1 cellular context compared by ENCODE assay signal in genomic region chr2:73233932-73234832, GRCh38.
TF ChIP-seq lines count a peak whose summit lies in the region.

CCT7 (plus strand) TSS chr2:73234308; CDS start chr2:73234379, 71 bp downstream.

TF ChIP-seq in K562, 482 proteins besides CTCF, POLR2A, EP300 and RAD21 (continued from another document and continues in another):
- TF ChIP-seq TCFL5 (CRISPR knock-in tag; conservative IDR thresholded peaks at IDR 0.05) (no peak), PHF20 (IDR thresholded peaks at IDR 0.05; ENCODE audit: partially characterized antibody) (peak; percentile 95), ZKSCAN1 (IDR thresholded peaks at IDR 0.05; ENCODE audit: low read depth, low read length) (peak; percentile 49; the same call in 1 of the 2 replicates), CHD2 (IDR thresholded peaks at IDR 0.05; ENCODE audit: low read depth, low read length) (no peak), C11orf30 (IDR thresholded peaks at IDR 0.05; ENCODE audit: low read depth) (peak; percentile 76), FOXA3 (CRISPR knock-in tag; conservative IDR thresholded peaks at IDR 0.05 in 1 of 2, IDR thresholded peaks at IDR 0.05 in 1 of 2) (no peak), PCBP1 (IDR thresholded peaks at IDR 0.05; ENCODE audit: low read depth, low read length, poor library complexity, severe bottlenecking) (peak; percentile 82), POLR2AphosphoS5 (IDR thresholded peaks at IDR 0.05; ENCODE audit: control insufficient read depth, insufficient read depth, low read depth, low read length) (peak; percentile 94), ADNP (tag; IDR thresholded peaks at IDR 0.05) (no peak), ZNF212 (CRISPR knock-in tag; IDR thresholded peaks at IDR 0.05) (no peak), SAP30 (IDR thresholded peaks at IDR 0.05; ENCODE audit: borderline replicate concordance, insufficient read depth, low read depth, low read length, poor library complexity, severe bottlenecking) (no peak), ATF7 (IDR thresholded peaks at IDR 0.05) (peak; percentile 68; the same call in 1 of the 2 replicates), ZNF699 (CRISPR knock-in tag; IDR thresholded peaks at IDR 0.05; ENCODE audit: insufficient replicate concordance) (no peak), TOE1 (IDR thresholded peaks at IDR 0.05; ENCODE audit: borderline replicate concordance) (peak; percentile 48; the same call in 1 of the 2 replicates), TOE1 (CRISPR knock-in tag; IDR thresholded peaks at IDR 0.05; ENCODE audit: borderline replicate concordance, low read depth) (no peak), NR4A1 (CRISPR knock-in tag; IDR thresholded peaks at IDR 0.05) (0 out of 2 replicates have a peak, but pooled peaks have one; percentile 26), NR4A1 (tag; IDR thresholded peaks at IDR 0.05) (no peak), SREBF2 (CRISPR knock-in tag; IDR thresholded peaks at IDR 0.05) (no peak), TAF7 (tag; IDR thresholded peaks at IDR 0.05) (peak; percentile 99), MTA3 (IDR thresholded peaks at IDR 0.05; ENCODE audit: borderline replicate concordance) (peak; percentile 27; the same call in 1 of the 2 replicates), NFXL1 (CRISPR knock-in tag; IDR thresholded peaks at IDR 0.05) (no peak), ZNF76 (CRISPR knock-in tag; IDR thresholded peaks at IDR 0.05; ENCODE audit: borderline replicate concordance) (peak; percentile 10; the same call in 1 of the 2 replicates), ZBTB17 (CRISPR knock-in tag; IDR thresholded peaks at IDR 0.05) (no peak; the same call in 1 of the 2 replicates), SP2 (IDR thresholded peaks at IDR 0.05; ENCODE audit: extremely low read depth, low read depth, low read length, poor library complexity, severe bottlenecking) (peak; percentile 98), BRF1 (IDR thresholded peaks at IDR 0.05; ENCODE audit: borderline replicate concordance, extremely low read depth, insufficient read length) (no peak), RBBP5 (IDR thresholded peaks at IDR 0.05; ENCODE audit: borderline replicate concordance, insufficient read depth, low read length, poor library complexity, severe bottlenecking) (peak; percentile 99), CUX1 (CRISPR knock-in tag; IDR thresholded peaks at IDR 0.05) (no peak), GABPB1 (CRISPR knock-in tag; IDR thresholded peaks at IDR 0.05) (peak; percentile 96), GATAD2A (IDR thresholded peaks at IDR 0.05) (peak; percentile 68; the same call in 1 of the 2 replicates), ZNF77 (CRISPR knock-in tag; IDR thresholded peaks at IDR 0.05) (no peak), POLR3G (IDR thresholded peaks at IDR 0.05; ENCODE audit: extremely low read depth, insufficient read length, insufficient replicate concordance) (no peak), CXXC5 (CRISPR knock-in tag; IDR thresholded peaks at IDR 0.05) (peak; percentile 64), SMAD3 (CRISPR knock-in tag; conservative IDR thresholded peaks at IDR 0.05) (no peak), NR1H2 (CRISPR knock-in tag; IDR thresholded peaks at IDR 0.05) (0 out of 2 replicates have a peak, but pooled peaks have one; percentile 86), PHF8 (IDR thresholded peaks at IDR 0.05; ENCODE audit: borderline replicate concordance, low read length) (peak; percentile 95), U2AF1 (optimal IDR thresholded peaks at IDR 0.05; ENCODE audit: low read depth, low read length) (peak; percentile 46), THAP12 (CRISPR knock-in tag; IDR thresholded peaks at IDR 0.05) (peak; percentile 98), ZNF395 (CRISPR knock-in tag; IDR thresholded peaks at IDR 0.05) (no peak), KLF16 (IDR thresholded peaks at IDR 0.05) (no peak), ZBTB7A (IDR thresholded peaks at IDR 0.05; ENCODE audit: borderline replicate concordance, control insufficient read depth, low read depth, low read length) (peak; percentile 66; the same call in 1 of the 2 replicates), SETDB1 (IDR thresholded peaks at IDR 0.05; ENCODE audit: low read length) (no peak), RBM22 (IDR thresholded peaks at IDR 0.05; ENCODE audit: low read depth, low read length, poor library complexity, severe bottlenecking) (peak; percentile 92), MEF2D (tag; conservative IDR thresholded peaks at IDR 0.05; ENCODE audit: low read depth) (0 out of 2 replicates have a peak, but pooled peaks have one; percentile 13)
- TF ChIP-seq, protein P1, sequence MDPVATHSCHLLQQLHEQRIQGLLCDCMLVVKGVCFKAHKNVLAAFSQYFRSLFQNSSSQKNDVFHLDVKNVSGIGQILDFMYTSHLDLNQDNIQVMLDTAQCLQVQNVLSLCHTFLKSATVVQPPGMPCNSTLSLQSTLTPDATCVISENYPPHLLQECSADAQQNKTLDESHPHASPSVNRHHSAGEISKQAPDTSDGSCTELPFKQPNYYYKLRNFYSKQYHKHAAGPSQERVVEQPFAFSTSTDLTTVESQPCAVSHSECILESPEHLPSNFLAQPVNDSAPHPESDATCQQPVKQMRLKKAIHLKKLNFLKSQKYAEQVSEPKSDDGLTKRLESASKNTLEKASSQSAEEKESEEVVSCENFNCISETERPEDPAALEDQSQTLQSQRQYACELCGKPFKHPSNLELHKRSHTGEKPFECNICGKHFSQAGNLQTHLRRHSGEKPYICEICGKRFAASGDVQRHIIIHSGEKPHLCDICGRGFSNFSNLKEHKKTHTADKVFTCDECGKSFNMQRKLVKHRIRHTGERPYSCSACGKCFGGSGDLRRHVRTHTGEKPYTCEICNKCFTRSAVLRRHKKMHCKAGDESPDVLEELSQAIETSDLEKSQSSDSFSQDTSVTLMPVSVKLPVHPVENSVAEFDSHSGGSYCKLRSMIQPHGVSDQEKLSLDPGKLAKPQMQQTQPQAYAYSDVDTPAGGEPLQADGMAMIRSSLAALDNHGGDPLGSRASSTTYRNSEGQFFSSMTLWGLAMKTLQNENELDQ (CRISPR knock-in tag; IDR thresholded peaks at IDR 0.05; ENCODE audit: borderline replicate concordance), result no peak
- TF ChIP-seq, protein P2, sequence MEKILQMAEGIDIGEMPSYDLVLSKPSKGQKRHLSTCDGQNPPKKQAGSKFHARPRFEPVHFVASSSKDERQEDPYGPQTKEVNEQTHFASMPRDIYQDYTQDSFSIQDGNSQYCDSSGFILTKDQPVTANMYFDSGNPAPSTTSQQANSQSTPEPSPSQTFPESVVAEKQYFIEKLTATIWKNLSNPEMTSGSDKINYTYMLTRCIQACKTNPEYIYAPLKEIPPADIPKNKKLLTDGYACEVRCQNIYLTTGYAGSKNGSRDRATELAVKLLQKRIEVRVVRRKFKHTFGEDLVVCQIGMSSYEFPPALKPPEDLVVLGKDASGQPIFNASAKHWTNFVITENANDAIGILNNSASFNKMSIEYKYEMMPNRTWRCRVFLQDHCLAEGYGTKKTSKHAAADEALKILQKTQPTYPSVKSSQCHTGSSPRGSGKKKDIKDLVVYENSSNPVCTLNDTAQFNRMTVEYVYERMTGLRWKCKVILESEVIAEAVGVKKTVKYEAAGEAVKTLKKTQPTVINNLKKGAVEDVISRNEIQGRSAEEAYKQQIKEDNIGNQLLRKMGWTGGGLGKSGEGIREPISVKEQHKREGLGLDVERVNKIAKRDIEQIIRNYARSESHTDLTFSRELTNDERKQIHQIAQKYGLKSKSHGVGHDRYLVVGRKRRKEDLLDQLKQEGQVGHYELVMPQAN (IDR thresholded peaks at IDR 0.05; ENCODE audit: borderline replicate concordance), result no peak
- TF ChIP-seq, protein P3, sequence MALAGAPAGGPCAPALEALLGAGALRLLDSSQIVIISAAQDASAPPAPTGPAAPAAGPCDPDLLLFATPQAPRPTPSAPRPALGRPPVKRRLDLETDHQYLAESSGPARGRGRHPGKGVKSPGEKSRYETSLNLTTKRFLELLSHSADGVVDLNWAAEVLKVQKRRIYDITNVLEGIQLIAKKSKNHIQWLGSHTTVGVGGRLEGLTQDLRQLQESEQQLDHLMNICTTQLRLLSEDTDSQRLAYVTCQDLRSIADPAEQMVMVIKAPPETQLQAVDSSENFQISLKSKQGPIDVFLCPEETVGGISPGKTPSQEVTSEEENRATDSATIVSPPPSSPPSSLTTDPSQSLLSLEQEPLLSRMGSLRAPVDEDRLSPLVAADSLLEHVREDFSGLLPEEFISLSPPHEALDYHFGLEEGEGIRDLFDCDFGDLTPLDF (CRISPR knock-in tag; IDR thresholded peaks at IDR 0.05), result peak; percentile 60
- TF ChIP-seq, protein P4, sequence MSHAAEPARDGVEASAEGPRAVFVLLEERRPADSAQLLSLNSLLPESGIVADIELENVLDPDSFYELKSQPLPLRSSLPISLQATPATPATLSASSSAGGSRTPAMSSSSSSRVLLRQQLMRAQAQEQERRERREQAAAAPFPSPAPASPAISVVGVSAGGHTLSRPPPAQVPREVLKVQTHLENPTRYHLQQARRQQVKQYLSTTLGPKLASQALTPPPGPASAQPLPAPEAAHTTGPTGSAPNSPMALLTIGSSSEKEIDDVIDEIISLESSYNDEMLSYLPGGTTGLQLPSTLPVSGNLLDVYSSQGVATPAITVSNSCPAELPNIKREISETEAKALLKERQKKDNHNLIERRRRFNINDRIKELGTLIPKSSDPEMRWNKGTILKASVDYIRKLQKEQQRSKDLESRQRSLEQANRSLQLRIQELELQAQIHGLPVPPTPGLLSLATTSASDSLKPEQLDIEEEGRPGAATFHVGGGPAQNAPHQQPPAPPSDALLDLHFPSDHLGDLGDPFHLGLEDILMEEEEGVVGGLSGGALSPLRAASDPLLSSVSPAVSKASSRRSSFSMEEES (CRISPR knock-in tag; IDR thresholded peaks at IDR 0.05), result no peak
